ENCODE assay signal across 8 cellular contexts in the genomic region with DNA sequence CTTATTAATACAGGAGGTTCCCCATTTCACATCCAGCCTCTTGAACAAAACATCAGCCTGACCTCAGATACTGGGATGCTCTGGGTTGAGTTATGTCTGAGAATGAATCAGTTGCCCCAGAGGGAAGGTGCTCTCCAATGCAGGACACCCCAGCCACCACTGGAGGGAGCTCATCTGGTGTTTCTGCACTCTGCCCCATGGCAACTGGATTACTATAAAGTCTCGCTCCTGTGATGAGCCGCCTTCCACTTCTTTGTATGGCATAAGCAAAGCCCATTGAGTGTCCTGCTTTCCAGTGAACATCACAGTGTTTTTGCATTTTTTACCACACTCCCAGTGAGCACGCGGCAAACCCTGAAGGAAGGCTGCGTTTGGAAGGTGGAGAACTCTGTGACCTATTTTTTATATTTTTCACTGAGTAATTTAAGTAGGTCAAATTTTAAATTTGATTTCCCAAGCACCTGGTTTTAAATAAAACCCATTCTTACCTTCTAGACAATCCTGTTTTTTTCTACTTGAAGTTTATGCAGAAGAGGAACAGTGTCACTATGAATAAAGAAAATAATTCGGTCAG.
DNase-seq lines count a peak whose midpoint lies in the region; ATAC-seq and TF ChIP-seq lines count a peak whose summit lies in the region.

No MANE protein-coding gene starts in this region.

- no peaks in the 10 kb centered on the region for H3K79me2 ChIP-seq in SU-DHL-6 (ENCODE audit: insufficient read depth, low read length)

- H3K4me1 ChIP-seq in A673 (ENCODE audit: insufficient read depth, low read length, poor library complexity, severe bottlenecking) (peaks cover 19% of the 10 kb centered on the region), mucosa of descending colon (ENCODE audit: low read depth) (no peaks in the 10 kb centered on the region)

- POLR2A ChIA-PET in A673 (lab: Charles Lee; ENCODE audit: low non-redundant PET) (no interaction called here), HEK293T (lab: Yijun Ruan, JAX) (no interaction called here)

- peak; percentile 99 for ATAC-seq in mucosa of descending colon

- no peak overlapping the region for H3K4me3 ChIP-seq in A673 (ENCODE audit: low read depth, low read length, poor library complexity, severe bottlenecking)
- no peak overlapping the region for H3K4me3 ChIP-seq in SU-DHL-6 (ENCODE audit: insufficient read depth, low read length, poor library complexity, severe bottlenecking)
- H3K4me3 ChIP-seq in mucosa of descending colon = no peak overlapping the region
- no peak overlapping the region for H3K4me3 ChIP-seq in coronary artery

- no TSS peak for BruUV-seq in A673 (replicated peaks; lab: Mats Ljungman, UMichigan)

- no peak overlapping the region for H3K4me2 ChIP-seq in SU-DHL-6 (ENCODE audit: low read depth, low read length, poor library complexity, severe bottlenecking)

- no peak overlapping the region for H2AFZ ChIP-seq in SU-DHL-6 (ENCODE audit: low read depth, low read length, severe bottlenecking)

- H3K36me3 ChIP-seq in A673 (ENCODE audit: insufficient read depth, low read length, poor library complexity, severe bottlenecking) (no peaks in the 10 kb centered on the region), SU-DHL-6 (ENCODE audit: low read length) (no peaks in the 10 kb centered on the region), mucosa of descending colon (ENCODE audit: low read depth) (no peaks in the 10 kb centered on the region)

- H3K9me3 ChIP-seq in A673 (ENCODE audit: low read depth, low read length, poor library complexity, severe bottlenecking) (no peaks in the 10 kb centered on the region), SU-DHL-6 (ENCODE audit: insufficient read depth, low read length) (no peaks in the 10 kb centered on the region), mucosa of descending colon (no peaks in the 10 kb centered on the region)

- no peaks in the 10 kb centered on the region for H3K9me2 ChIP-seq in SU-DHL-6 (replicated peaks; ENCODE audit: insufficient read depth, low read length)

- peak; percentile 73 for DNase-seq in A673 (ENCODE audit: low spot score)
- peak; percentile 83 for DNase-seq in HEK293T (ENCODE audit: extremely low spot score)
- DNase-seq in LoVo (ENCODE audit: low spot score) = peak; percentile 49
- peak; percentile 73 for DNase-seq in cerebellar cortex (ENCODE audit: low spot score)
- DNase-seq in mucosa of descending colon = peak; percentile 65 to 89 (median 87)
- DNase-seq in coronary artery (ENCODE audit: low spot score) = no peak

- TF ChIP-seq CTCF in A673 (conservative IDR thresholded peaks at IDR 0.05; ENCODE audit: low read depth, low read length) = peak; percentile 83
- peak; percentile 78 for TF ChIP-seq CTCF in GM12874 (IDR thresholded peaks at IDR 0.05; ENCODE audit: insufficient read depth, low read depth, low read length)
- TF ChIP-seq CTCF in SU-DHL-6 (IDR thresholded peaks at IDR 0.05; ENCODE audit: insufficient read depth, low read length, poor library complexity, severe bottlenecking) = peak; percentile 52
- peak; percentile 67 for TF ChIP-seq CTCF in mucosa of descending colon (IDR thresholded peaks at IDR 0.05)
- TF ChIP-seq CTCF in coronary artery (IDR thresholded peaks at IDR 0.05) = no peak

- H4K20me1 ChIP-seq in SU-DHL-6 (ENCODE audit: low read depth, low read length) = no peaks in the 10 kb centered on the region

- H3K27ac ChIP-seq in A673 (ENCODE audit: low read depth, low read length, poor library complexity, severe bottlenecking) = no peak overlapping the region
- no peak overlapping the region for H3K27ac ChIP-seq in SU-DHL-6 (ENCODE audit: low read depth, low read length)
- no peak overlapping the region for H3K27ac ChIP-seq in coronary artery

- no peak overlapping the region for H3K9ac ChIP-seq in SU-DHL-6 (ENCODE audit: low read length)

- H3F3A ChIP-seq in SU-DHL-6 (ENCODE audit: insufficient read depth) = no peaks in the 10 kb centered on the region

- no peaks in the 10 kb centered on the region for H3K27me3 ChIP-seq in A673 (replicated peaks; ENCODE audit: insufficient read depth, low read depth, low read length, poor library complexity)
- no peaks in the 10 kb centered on the region for H3K27me3 ChIP-seq in SU-DHL-6 (ENCODE audit: low read length)

- CTCF ChIA-PET in A673 (lab: Charles Lee) = interaction anchor here (0.6 to 1.0 kb wide), 3 partner anchors 18 to 190 kb away, joined by 3 to 4 read pairs (median 3); no protein-coding TSS in a partner anchor
- CTCF ChIA-PET in HEK293T (lab: Yijun Ruan, JAX) = interaction anchor here (0.5 to 1.2 kb wide), 10 partner anchors 12 to 116 kb away, joined by 3 to 8 read pairs (median 3); no protein-coding TSS in a partner anchor

- intact Hi-C loops in A673 (cut with micrococcal nuclease; ENCODE audit: unreplicated experiment) = loop anchor here (2.0 kb wide), 1 partner anchor 104 kb away; no protein-coding TSS in a partner anchor
- intact Hi-C loops in mucosa of descending colon (cut with DNase I, micrococcal nuclease) = loop anchor here in 1 of 2 donors (2.0 kb wide), 1 partner anchor 104 kb away; no protein-coding TSS in a partner anchor

TF ChIP-seq in HEK293T, 16 proteins besides CTCF, POLR2A, EP300 and RAD21:
- TF ChIP-seq ELF4 (IDR thresholded peaks at IDR 0.05) = no peak
- no peak for TF ChIP-seq FOXM1 (IDR thresholded peaks at IDR 0.05; ENCODE audit: borderline replicate concordance)
- no peak for TF ChIP-seq LEF1 (IDR thresholded peaks at IDR 0.05; ENCODE audit: borderline replicate concordance)
- no peak for TF ChIP-seq CTBP1 (IDR thresholded peaks at IDR 0.05; ENCODE audit: borderline replicate concordance)
- TF ChIP-seq HDGF (IDR thresholded peaks at IDR 0.05; ENCODE audit: borderline replicate concordance) = no peak
- TF ChIP-seq, protein P1, sequence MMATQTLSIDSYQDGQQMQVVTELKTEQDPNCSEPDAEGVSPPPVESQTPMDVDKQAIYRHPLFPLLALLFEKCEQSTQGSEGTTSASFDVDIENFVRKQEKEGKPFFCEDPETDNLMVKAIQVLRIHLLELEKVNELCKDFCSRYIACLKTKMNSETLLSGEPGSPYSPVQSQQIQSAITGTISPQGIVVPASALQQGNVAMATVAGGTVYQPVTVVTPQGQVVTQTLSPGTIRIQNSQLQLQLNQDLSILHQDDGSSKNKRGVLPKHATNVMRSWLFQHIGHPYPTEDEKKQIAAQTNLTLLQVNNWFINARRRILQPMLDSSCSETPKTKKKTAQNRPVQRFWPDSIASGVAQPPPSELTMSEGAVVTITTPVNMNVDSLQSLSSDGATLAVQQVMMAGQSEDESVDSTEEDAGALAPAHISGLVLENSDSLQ (IDR thresholded peaks at IDR 0.05) = no peak
- TF ChIP-seq ARNT (IDR thresholded peaks at IDR 0.05) = no peak
- no peak for TF ChIP-seq ZNF384 (IDR thresholded peaks at IDR 0.05)
- no peak for TF ChIP-seq SP1 (IDR thresholded peaks at IDR 0.05)
- no peak for TF ChIP-seq SUZ12 (IDR thresholded peaks at IDR 0.05)
